Comparison of ENCODE assay signal across 12 cellular contexts in genomic region chr20:2767768-2768631, GRCh38. TPM values are rescaled to one million over a fixed set of nuclear protein-coding genes. Genes with fewer than 3 reads are reported as not detected.
DNase-seq lines count a peak whose midpoint lies in the region; ATAC-seq and TF ChIP-seq lines count a peak whose summit lies in the region.
"Had no signal": no experiment of that assay in that cellular context is flagged by ENCODE, and none has a peak within 500 bp of the region (broad histone marks: within the 10 kb centered on the region; RNA-seq: fewer than 3 reads in every experiment).

No MANE protein-coding gene starts in this region.

- peaks cover 0 to 2% (median 0%) of the 10 kb centered on the region in 4 donors for H3K36me3 ChIP-seq in right lobe of liver
- H3K36me3 ChIP-seq in HAP-1 (replicated peaks), result no peaks in the 10 kb centered on the region

- H3K4me1 ChIP-seq in right lobe of liver (peaks cover 0 to 7% (median 4%) of the 10 kb centered on the region in 4 donors), HAP-1 (no peaks in the 10 kb centered on the region)

- peak; percentile 72 for DNase-seq in AG08396 (ENCODE audit: low spot score)
- no peak for DNase-seq in coronary artery (ENCODE audit: low spot score)
- DNase-seq in right lobe of liver, result peak; percentile 79 to 91 (median 89)
- no peak for DNase-seq in HAP-1 (ENCODE audit: low spot score in 2 of 2)
- no peak for DNase-seq in SK-N-DZ (ENCODE audit: low spot score)
- no peak for DNase-seq in medulla oblongata (ENCODE audit: extremely low spot score)
- DNase-seq: natural killer cell, NCI-H1930 had no signal

- TF ChIP-seq EP300 in Ishikawa (IDR thresholded peaks at IDR 0.05; ENCODE audit: borderline replicate concordance), result peak; percentile 58; the same call in 1 of the 2 replicates

- intact Hi-C loops in right lobe of liver (cut with DNase I), result no loop called here

- ATAC-seq in right lobe of liver, result peak; percentile 97 to 99 (median 99)
- no peak for ATAC-seq in GM18873 (IDR thresholded peaks at IDR 0.05; ENCODE audit: low FRiP score, unreplicated experiment)
- ATAC-seq: natural killer cell had no signal

- WGBS in right lobe of liver (ENCODE audit: insufficient coverage, low coverage, low lambda C conversion rate, missing lambda C conversion rate), result 25% methylated on average over 4 of the region's 15 CpGs

- no peaks in the 10 kb centered on the region for H3K9me3 ChIP-seq in right lobe of liver
- H3K9me3 ChIP-seq in HAP-1, result no peaks in the 10 kb centered on the region

- H3K4me3 ChIP-seq in coronary artery (peak overlapping the region; percentile 44), right lobe of liver (peak overlapping the region in 2 of 3 donors; percentile 3 to 21), HAP-1 (no peak overlapping the region)

- in situ Hi-C loops in HAP-1 (cut with MboI; ENCODE audit: low sequenced_read_pairs), result no loop called here

- H3K27ac ChIP-seq in coronary artery (no peak overlapping the region), right lobe of liver (no peak overlapping the region)

- no peaks in the 10 kb centered on the region for H3K27me3 ChIP-seq in right lobe of liver
- H3K27me3 ChIP-seq in HAP-1 (ENCODE audit: low read depth), result peaks cover 5% of the 10 kb centered on the region; the same call in 1 of the 2 replicates

- TF ChIP-seq CTCF in coronary artery (IDR thresholded peaks at IDR 0.05) (no peak), right lobe of liver (IDR thresholded peaks at IDR 0.05) (no peak)

- no peak for TF ChIP-seq POLR2A in right lobe of liver (IDR thresholded peaks at IDR 0.05)

- TF ChIP-seq RAD21 in Ishikawa (IDR thresholded peaks at IDR 0.05; ENCODE audit: low read depth), result no peak; the same call in 1 of the 2 replicates

TF ChIP-seq in Ishikawa, 13 proteins besides CTCF, POLR2A, EP300 and RAD21:
- 0 out of 2 replicates have a peak, but pooled peaks have one; percentile 6 for TF ChIP-seq ZBTB7A (IDR thresholded peaks at IDR 0.05; ENCODE audit: low read depth)
- TF ChIP-seq MAX (IDR thresholded peaks at IDR 0.05), result peak; percentile 67
- TF ChIP-seq NFIC (IDR thresholded peaks at IDR 0.05), result peak; percentile 98
- TF ChIP-seq TAF1 (IDR thresholded peaks at IDR 0.05; ENCODE audit: low read depth), result no peak
- TF ChIP-seq FOXM1 (IDR thresholded peaks at IDR 0.05; ENCODE audit: borderline replicate concordance, low read depth), result no peak
- TF ChIP-seq TEAD4 (IDR thresholded peaks at IDR 0.05), result peak; percentile 92
- TF ChIP-seq TCF12 (IDR thresholded peaks at IDR 0.05; ENCODE audit: low read depth), result peak; percentile 89
- TF ChIP-seq CREB1 (IDR thresholded peaks at IDR 0.05; ENCODE audit: low read depth), result no peak
- peak; percentile 54 for TF ChIP-seq REST (IDR thresholded peaks at IDR 0.05; ENCODE audit: low read depth)
- 0 out of 2 replicates have a peak, but pooled peaks have one; percentile 38 for TF ChIP-seq YY1 (IDR thresholded peaks at IDR 0.05; ENCODE audit: low read depth)
- TF ChIP-seq EGR1 (IDR thresholded peaks at IDR 0.05), result peak; percentile 46; the same call in 1 of the 2 replicates
- peak; percentile 57 for TF ChIP-seq USF1 (IDR thresholded peaks at IDR 0.05)
- TF ChIP-seq CEBPB (IDR thresholded peaks at IDR 0.05), result no peak

RNA-seq across cellular contexts. Expression of gene CPXM1, which starts 32.4 kb away (rescaled TPM):
- total RNA-seq in right lobe of liver, result under 1 TPM in 3 of 6 experiments, not detected in 3; 0.07 to 0.16 (median 0.12) TPM
- polyA plus RNA-seq in SK-N-DZ (2014; cell fraction: cytosol; rRNA removed), result 59.3 and 66.7 TPM in 2 replicates
- polyA plus RNA-seq in SK-N-DZ (2014; cell fraction: nucleus; rRNA removed), result 339 and 340 TPM in 2 replicates

RNA-seq across cellular contexts. Expression of gene C20orf141, which starts 46.8 kb away (rescaled TPM):
- not detected for total RNA-seq in right lobe of liver
- not detected in 2 replicates for polyA plus RNA-seq in SK-N-DZ (2014; cell fraction: cytosol; rRNA removed)
- not detected in 2 replicates for polyA plus RNA-seq in SK-N-DZ (2014; cell fraction: nucleus; rRNA removed)
- total RNA-seq: glomerular endothelial cell, natural killer cell, SK-MEL-5 had no signal

RNA-seq across cellular contexts. Expression of gene TMEM239, which starts 48.2 kb away (rescaled TPM):
- total RNA-seq in right lobe of liver, result not detected
- not detected in 2 replicates for polyA plus RNA-seq in SK-N-DZ (2014; cell fraction: cytosol; rRNA removed)
- polyA plus RNA-seq in SK-N-DZ (2014; cell fraction: nucleus; rRNA removed), result not detected in 2 replicates
- total RNA-seq: glomerular endothelial cell, natural killer cell, SK-MEL-5 had no signal

Comparison
In these comparisons a context has a peak if more than half of its experiments do, and no peak if none do; other contexts are left out.
1. DNase-seq: peak in AG08396 (single experiment) and right lobe of liver (3 of 3); none in coronary artery (single experiment), HAP-1 (0 of 2), SK-N-DZ (single experiment) and medulla oblongata (single experiment).